Comparison of ENCODE assay signal across 10 cellular contexts in the genomic region with DNA sequence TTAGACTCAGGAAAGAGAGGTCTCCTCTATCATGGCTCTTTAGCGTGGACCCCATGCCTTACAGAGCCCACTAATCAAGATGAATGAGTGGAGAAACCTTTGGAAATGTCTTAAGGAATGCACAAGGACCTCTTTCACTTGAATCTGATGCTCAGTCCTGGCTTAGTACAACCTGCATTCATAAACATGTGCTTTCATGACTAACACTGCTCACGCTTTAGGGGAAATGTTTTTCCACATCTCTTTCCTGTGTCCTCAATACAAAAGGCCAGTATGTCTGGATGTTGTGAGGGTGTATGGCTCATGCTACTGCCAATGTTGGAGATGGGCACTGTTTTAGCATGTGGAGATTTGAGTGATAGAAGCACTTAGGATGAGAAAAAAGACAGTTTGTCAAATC.
"Had no signal": no experiment of that assay in that cellular context is flagged by ENCODE, and none has a peak within 500 bp of the region (broad histone marks: within the 10 kb centered on the region; RNA-seq: fewer than 3 reads in every experiment).

No MANE protein-coding gene starts in this region.

- H3K4me3 ChIP-seq: adrenal gland, body of pancreas, sigmoid colon, testis, upper lobe of right lung had no signal

- H3K27me3 ChIP-seq: adrenal gland, body of pancreas, sigmoid colon, testis, upper lobe of right lung had no signal

- DNase-seq: activated CD4-positive, alpha-beta T cell treated with anti-CD3 and anti-CD28 coated beads, Interleukin-2, amount 10 ng/mL, durations not matched to agents 24 days and 14 days; activated naive CD4-positive, alpha-beta T cell treated with anti-CD3 and anti-CD28 coated beads for 36 hours; adrenal gland; body of pancreas; immature natural killer cell; nucleus accumbens; sigmoid colon; stimulated activated CD4-positive, alpha-beta T cell treated with anti-CD3 and anti-CD28 coated beads, Interleukin-4, amount 100 ng/mL, for 24 hours; testis; upper lobe of right lung had no signal

- H3K4me1 ChIP-seq: testis had no signal

- H3K36me3 ChIP-seq: adrenal gland, sigmoid colon, upper lobe of right lung had no signal

- H3K9me3 ChIP-seq: adrenal gland, body of pancreas, sigmoid colon, testis, upper lobe of right lung had no signal

- H3K27ac ChIP-seq: adrenal gland, body of pancreas, sigmoid colon, testis, upper lobe of right lung had no signal
